ENCODE assay signal across 11 cellular contexts in genomic region chr15:79381593-79381992, GRCh38.
"Had no signal": no experiment of that assay in that cellular context is flagged by ENCODE, and none has a peak within 500 bp of the region (broad histone marks: within the 10 kb centered on the region; RNA-seq: fewer than 3 reads in every experiment).

No MANE protein-coding gene starts in this region.

- H2AFZ ChIP-seq: neural progenitor cell had no signal

- H3K9me3 Mint-ChIP-seq: activated naive CD8-positive, alpha-beta T cell treated with anti-CD3 and anti-CD28 coated beads for 36 hours; central memory CD8-positive, alpha-beta T cell; naive B cell; T-helper 2 cell treated with Interferon-gamma antibody and Interleukin-4, amounts not matched to agents 5 μg/mL and 100 μg/mL, for 36 hours had no signal

- H3K9ac ChIP-seq: neural progenitor cell had no signal

- H3K27me3 Mint-ChIP-seq: activated naive CD8-positive, alpha-beta T cell treated with anti-CD3 and anti-CD28 coated beads for 36 hours; central memory CD8-positive, alpha-beta T cell; naive B cell; progenitor cell of endocrine pancreas had no signal

- H3K27ac ChIP-seq: breast epithelium, foreskin keratinocyte, lower lobe of right lung, neural progenitor cell, thyroid gland, WERI-Rb-1 had no signal

- H3K27me3 ChIP-seq: breast epithelium, foreskin keratinocyte, neural progenitor cell, thyroid gland had no signal

- H3K36me3 ChIP-seq: breast epithelium, lower lobe of right lung, neural progenitor cell, thyroid gland, WERI-Rb-1 had no signal

- H3K4me3 ChIP-seq: breast epithelium, lower lobe of right lung, neural progenitor cell, thyroid gland had no signal

- H3K4me1 ChIP-seq: breast epithelium, foreskin keratinocyte, lower lobe of right lung, neural progenitor cell had no signal

- H3K27ac Mint-ChIP-seq: activated naive CD8-positive, alpha-beta T cell treated with anti-CD3 and anti-CD28 coated beads for 36 hours; naive B cell; neural progenitor cell; progenitor cell of endocrine pancreas; T-helper 2 cell treated with Interferon-gamma antibody and Interleukin-4, amounts not matched to agents 5 μg/mL and 100 μg/mL, for 36 hours had no signal

- H3K4me2 ChIP-seq: neural progenitor cell had no signal

- H3K4me1 Mint-ChIP-seq: central memory CD8-positive, alpha-beta T cell; neural progenitor cell had no signal

- H3K36me3 Mint-ChIP-seq: neural progenitor cell had no signal

- H3K9me3 ChIP-seq: breast epithelium, lower lobe of right lung, thyroid gland had no signal

- H3K4me3 Mint-ChIP-seq: activated naive CD8-positive, alpha-beta T cell treated with anti-CD3 and anti-CD28 coated beads for 36 hours; central memory CD8-positive, alpha-beta T cell; naive B cell; neural progenitor cell; T-helper 2 cell treated with Interferon-gamma antibody and Interleukin-4, amounts not matched to agents 5 μg/mL and 100 μg/mL, for 36 hours had no signal
